In genomic region chr9:85940275-85940831, GRCh38 we compare ENCODE assay signal across 8 cellular contexts. TPM values are rescaled to one million over a fixed set of nuclear protein-coding genes. Genes with fewer than 3 reads are reported as not detected.
DNase-seq lines count a peak whose midpoint lies in the region; ATAC-seq and TF ChIP-seq lines count a peak whose summit lies in the region.

No MANE protein-coding gene starts in this region.

- H3K27me3 Mint-ChIP-seq in Caco-2 (ENCODE audit: insufficient read depth, unreplicated experiment): no peaks in the 10 kb centered on the region

- peaks cover 9% of the 10 kb centered on the region for H3K36me3 Mint-ChIP-seq in Caco-2 (ENCODE audit: insufficient read depth, unreplicated experiment)

- H3K9me3 Mint-ChIP-seq in Caco-2 (ENCODE audit: unreplicated experiment): no peaks in the 10 kb centered on the region

- CTCF ChIA-PET in Caco-2 (lab: Charles Lee): no interaction called here

- H3K4me3 Mint-ChIP-seq in Caco-2 (ENCODE audit: unreplicated experiment): peak overlapping the region; percentile 90

- TF ChIP-seq CTCF in Caco-2 (IDR thresholded peaks at IDR 0.05; ENCODE audit: insufficient read depth in 1 of 2, low read depth in 1 of 2, low read length in 1 of 2, severe bottlenecking in 1 of 2, unreplicated experiment in 1 of 2) (no peak), colonic mucosa (IDR thresholded peaks at IDR 0.05) (no peak)

- intact Hi-C loops in Caco-2 (cut with micrococcal nuclease; ENCODE audit: unreplicated experiment): loop anchor here (1.0 kb wide), 1 partner anchor 154 kb away; no protein-coding TSS in a partner anchor
- intact Hi-C loops in colonic mucosa (cut with DNase I): no loop called here

- H3K9ac ChIP-seq in colonic mucosa (ENCODE audit: low read depth in 2 of 2, low read length in 2 of 2): peak overlapping the region in 1 of 2 donors; percentile 46

- POLR2A ChIA-PET in Caco-2 (lab: Charles Lee): no interaction called here

- H3K9me3 ChIP-seq in Caco-2 (no peaks in the 10 kb centered on the region), colonic mucosa (no peaks in the 10 kb centered on the region), neuron (ENCODE audit: low read length) (no peaks in the 10 kb centered on the region)

- H3K4me1 ChIP-seq in Caco-2 (peaks cover 13% of the 10 kb centered on the region), colonic mucosa (peaks cover 14% of the 10 kb centered on the region), neuron (ENCODE audit: insufficient read depth, low read length) (peaks cover 13% of the 10 kb centered on the region)

- H2AFZ ChIP-seq in neuron (ENCODE audit: low read depth, low read length): no peak overlapping the region

- H3K4me1 Mint-ChIP-seq in Caco-2 (ENCODE audit: low read depth, unreplicated experiment): no peaks in the 10 kb centered on the region

- peak overlapping the region; percentile 94 for H3K27ac Mint-ChIP-seq in Caco-2 (ENCODE audit: unreplicated experiment)

- ATAC-seq in HG03039 (IDR thresholded peaks at IDR 0.05; ENCODE audit: unreplicated experiment): no peak

- peak overlapping the region; percentile 80 for H3K27ac ChIP-seq in colonic mucosa

- no peak for DNase-seq in Caco-2
- peak; percentile 13 for DNase-seq in M059J (ENCODE audit: low read depth)
- no peak for DNase-seq in colonic mucosa
- DNase-seq in hepatic stellate cell (ENCODE audit: low spot score): no peak
- no peak for DNase-seq in epidermal melanocyte (ENCODE audit: insufficient read length, low spot score)
- no peak for DNase-seq in AG08396 (ENCODE audit: low spot score)

- H3K36me3 ChIP-seq in Caco-2 (ENCODE audit: control insufficient read depth, insufficient read depth, low read length) (no peaks in the 10 kb centered on the region), colonic mucosa (no peaks in the 10 kb centered on the region), neuron (ENCODE audit: insufficient read depth, low read length) (peaks cover 29% of the 10 kb centered on the region)

- TSS peak; percentile 98 for BruUV-seq in Caco-2 (replicated peaks; lab: Mats Ljungman, UMichigan)

- no peaks in the 10 kb centered on the region for H3K27me3 ChIP-seq in Caco-2 (replicated peaks; ENCODE audit: control insufficient read depth, insufficient read depth, low read length)
- no peaks in the 10 kb centered on the region for H3K27me3 ChIP-seq in colonic mucosa
- no peaks in the 10 kb centered on the region for H3K27me3 ChIP-seq in neuron (ENCODE audit: insufficient read depth, low read length)

- H3K4me3 ChIP-seq in Caco-2 (ENCODE audit: low read depth, low read length) (peak overlapping the region; percentile 48), colonic mucosa (peak overlapping the region; percentile 97), neuron (ENCODE audit: low read length) (peak overlapping the region; percentile 79)

RNA-seq across cellular contexts. Expression of gene NAA35, which starts 0.6 kb away (rescaled TPM):
- total RNA-seq in Caco-2 (2022) (22.4 and 24.1 TPM in 2 replicates), colonic mucosa (10 to 100 TPM; 29.2 to 40.2 TPM)
- total RNA-seq in M059J (2014; rRNA removed; shearing (Covaris generic)): 17.8 and 28.1 TPM in 2 replicates
